Comparison of ENCODE assay signal across 7 cellular contexts in genomic region chr2:97093983-97094771, GRCh38. TPM values are rescaled to one million over a fixed set of nuclear protein-coding genes. Genes with fewer than 3 reads are reported as not detected.
DNase-seq lines count a peak whose midpoint lies in the region; ATAC-seq, FAIRE-seq and TF ChIP-seq lines count a peak whose summit lies in the region.
"Not testable (repeated sequence)": the region's sequence is repeated elsewhere in the genome, so short reads cannot be mapped to it uniquely, and the experiment has no call there.

No MANE protein-coding gene starts in this region.

- H3K27ac Mint-ChIP-seq in activated CD4-positive, alpha-beta T cell treated with anti-CD3 and anti-CD28 coated beads, Interleukin-2, amount 10 ng/mL, durations not matched to agents 24 days and 14 days; immature natural killer cell: not testable (repeated sequence)

- H3K27ac ChIP-seq in HUES48 (ENCODE audit: low read depth, low read length); pancreas: not testable (repeated sequence)

- not testable (repeated sequence) for H3K9me3 ChIP-seq in HUES48 (ENCODE audit: control insufficient read depth, insufficient read depth, low read length); pancreas

- H3K9me3 Mint-ChIP-seq in activated CD4-positive, alpha-beta T cell treated with anti-CD3 and anti-CD28 coated beads, Interleukin-2, amount 10 ng/mL, durations not matched to agents 24 days and 14 days; immature natural killer cell: not testable (repeated sequence)

- TF ChIP-seq CTCF in pancreas (IDR thresholded peaks at IDR 0.05), result not testable (repeated sequence)

- H3K4me1 Mint-ChIP-seq in activated CD4-positive, alpha-beta T cell treated with anti-CD3 and anti-CD28 coated beads, Interleukin-2, amount 10 ng/mL, durations not matched to agents 24 days and 14 days, result not testable (repeated sequence)
- H3K4me1 Mint-ChIP-seq in immature natural killer cell, result peaks cover 10 to 11% of the 10 kb centered on the region in 2 donors

- H3K4me3 Mint-ChIP-seq in activated CD4-positive, alpha-beta T cell treated with anti-CD3 and anti-CD28 coated beads, Interleukin-2, amount 10 ng/mL, durations not matched to agents 24 days and 14 days, result peak overlapping the region; percentile 66
- peak overlapping the region in 4 of 5 donors; percentile 13 to 58 (median 26) for H3K4me3 Mint-ChIP-seq in immature natural killer cell

- H3K4me1 ChIP-seq in HUES48 (ENCODE audit: control insufficient read depth, insufficient read depth, low read length); pancreas: not testable (repeated sequence)

- H3K36me3 Mint-ChIP-seq in activated CD4-positive, alpha-beta T cell treated with anti-CD3 and anti-CD28 coated beads, Interleukin-2, amount 10 ng/mL, durations not matched to agents 24 days and 14 days (ENCODE audit: low read depth); immature natural killer cell: not testable (repeated sequence)

- 84 to 89% methylated on average over 4 of the region's 33 CpGs for WGBS in pancreas, 2 donors

- H3K4me3 ChIP-seq in HUES48 (ENCODE audit: low read depth, low read length), result peak overlapping the region; percentile 56
- H3K4me3 ChIP-seq in pancreas, result peak overlapping the region in 1 of 4 donors; percentile 42

- not testable (repeated sequence) for H3K36me3 ChIP-seq in HUES48 (ENCODE audit: control insufficient read depth, insufficient read depth, low read length); pancreas

- not testable (repeated sequence) for H3K9ac ChIP-seq in HUES48 (ENCODE audit: low read depth, low read length)

- H3K27me3 Mint-ChIP-seq in activated CD4-positive, alpha-beta T cell treated with anti-CD3 and anti-CD28 coated beads, Interleukin-2, amount 10 ng/mL, durations not matched to agents 24 days and 14 days, result peaks cover 16% of the 10 kb centered on the region
- not testable (repeated sequence) for H3K27me3 Mint-ChIP-seq in immature natural killer cell (ENCODE audit: low read depth in 3 of 3)

- peak; percentile 63 for DNase-seq in activated CD4-positive, alpha-beta T cell treated with anti-CD3 and anti-CD28 coated beads, Interleukin-2, amount 10 ng/mL, durations not matched to agents 24 days and 14 days
- DNase-seq in cerebellar cortex (ENCODE audit: low spot score), result peak; percentile 23
- DNase-seq in immature natural killer cell, pancreas: not testable (repeated sequence)

- ATAC-seq in GM18861 (IDR thresholded peaks at IDR 0.05; ENCODE audit: unreplicated experiment) (peak; percentile 13), HG02623 (IDR thresholded peaks at IDR 0.05; ENCODE audit: unreplicated experiment) (peak; percentile 26), pancreas (peak; percentile 30 to 43 (median 38))

- intact Hi-C loops in activated CD4-positive, alpha-beta T cell treated with anti-CD3 and anti-CD28 coated beads, Interleukin-2, amount 10 ng/mL, durations not matched to agents 24 days and 14 days (cut with micrococcal nuclease); pancreas (cut with DNase I): not testable (repeated sequence)

- not testable (repeated sequence) for H3K27me3 ChIP-seq in HUES48 (ENCODE audit: control insufficient read depth, insufficient read depth, low read length); pancreas

- not testable (repeated sequence) for FAIRE-seq in pancreas (lab: Jason Lieb, UNC)

RNA-seq across cellular contexts. Expression of gene FAHD2B, which starts 0.5 kb away (rescaled TPM):
- 22.3 and 24.3 TPM in 2 replicates for total RNA-seq in activated CD4-positive, alpha-beta T cell treated with anti-CD3 and anti-CD28 coated beads, Interleukin-2, amount 10 ng/mL, durations not matched to agents 24 days and 14 days
- polyA plus RNA-seq in immature natural killer cell, result 10 to 100 TPM; 11.0 to 18.1 (median 13.2) TPM
- 10 to 100 TPM in 1 of 6 donors, 1 to 10 TPM in 5; 6.9 to 10.1 (median 8.0) TPM for total RNA-seq in pancreas
- 10 to 100 TPM; 10.5 to 13.8 TPM for polyA plus RNA-seq in pancreas

RNA-seq across cellular contexts. Expression of gene ANKRD36, which starts 18.8 kb away (rescaled TPM):
- 41.2 and 45.1 TPM in 2 replicates for total RNA-seq in activated CD4-positive, alpha-beta T cell treated with anti-CD3 and anti-CD28 coated beads, Interleukin-2, amount 10 ng/mL, durations not matched to agents 24 days and 14 days
- polyA plus RNA-seq in immature natural killer cell (10 to 100 TPM in 1 of 3 donors, 1 to 10 TPM in 2; 5.2 to 14.7 (median 5.6) TPM), pancreas (1 to 10 TPM; 5.5 to 7.5 TPM)
- 10 to 100 TPM in 5 of 6 donors, 1 to 10 TPM in 1; 7.5 to 18.7 (median 11.5) TPM for total RNA-seq in pancreas
